Comparison of ENCODE assay signal across 9 cellular contexts in genomic region chr1:47189844-47190562, GRCh38. TPM values are rescaled to one million over a fixed set of nuclear protein-coding genes. Genes with fewer than 3 reads are reported as not detected.
DNase-seq lines count a peak whose midpoint lies in the region; ATAC-seq and TF ChIP-seq lines count a peak whose summit lies in the region.
"Had no signal": no experiment of that assay in that cellular context is flagged by ENCODE, and none has a peak within 500 bp of the region (broad histone marks: within the 10 kb centered on the region; RNA-seq: fewer than 3 reads in every experiment).

Gene PDZK1IP1, minus strand, starts transcription at chr1:47190036. Its CDS starts 104 bp downstream, at chr1:47189932.

- peak within 1 kb of the TSS; percentile 28 for H3K4me3 ChIP-seq in kidney epithelial cell (ENCODE audit: low read depth, low read length)

- no peaks in the 10 kb centered on the region for H3K9me3 Mint-ChIP-seq in chondrocyte (ENCODE audit: low read depth)

- DNase-seq in HT-29 (ENCODE audit: low spot score) (peak; percentile 84), chondrocyte (ENCODE audit: low spot score) (no peak), kidney epithelial cell (ENCODE audit: low read depth) (peak; percentile 90), substantia nigra (lab: John Stamatoyannopoulos, UW) (peak in 25 of 49 donors; percentile 3 to 72 (median 34)), T-helper 9 cell (no peak), SIG-M5 (lab: John Stamatoyannopoulos, UW) (no peak)
- DNase-seq: NCI-H2171 had no signal

- no peak within 1 kb of the TSS for H3K27ac ChIP-seq in substantia nigra (ENCODE audit: low read depth, low read length, poor library complexity, severe bottlenecking)

- ATAC-seq in HG02885 (IDR thresholded peaks at IDR 0.05; ENCODE audit: poor library complexity, unreplicated experiment) = no peak
- ATAC-seq in HG02798 (IDR thresholded peaks at IDR 0.05; ENCODE audit: poor library complexity, unreplicated experiment) = no peak

- no peak within 1 kb of the TSS for H3K4me3 Mint-ChIP-seq in chondrocyte (ENCODE audit: unreplicated experiment)

- no peaks in the 10 kb centered on the region for H3K36me3 Mint-ChIP-seq in chondrocyte (ENCODE audit: low read depth)

- no peaks in the 10 kb centered on the region for H3K27me3 ChIP-seq in kidney epithelial cell (ENCODE audit: control insufficient read depth, insufficient read depth, low read length)

- TF ChIP-seq CTCF in chondrocyte (IDR thresholded peaks at IDR 0.05) (no peak), kidney epithelial cell (IDR thresholded peaks at IDR 0.05; ENCODE audit: insufficient read depth, low read length, poor library complexity, severe bottlenecking) (no peak)

- no peaks in the 10 kb centered on the region for H3K36me3 ChIP-seq in kidney epithelial cell (ENCODE audit: control insufficient read depth, insufficient read depth, low read length)

- H3K27ac Mint-ChIP-seq in chondrocyte (ENCODE audit: unreplicated experiment) = peak within 1 kb of the TSS; percentile 63

- peaks cover 10% of the 10 kb centered on the region for H3K27me3 Mint-ChIP-seq in chondrocyte (ENCODE audit: low read depth)

- H3K4me1 Mint-ChIP-seq in chondrocyte (ENCODE audit: low read depth) = peaks cover 27% of the 10 kb centered on the region

RNA-seq across cellular contexts. Expression of gene PDZK1IP1, which starts in this region (rescaled TPM):
- 32.9 and 38.0 TPM in 2 replicates for total RNA-seq in HT-29 (2014; rRNA removed; shearing (Covaris generic))
- total RNA-seq in chondrocyte (not detected in 3 replicates), kidney epithelial cell (22.7 and 28.1 TPM in 2 replicates)

Comparison
In these comparisons a context has a peak if more than half of its experiments do, and no peak if none do; other contexts are left out.
1. RNA of gene PDZK1IP1 (total RNA-seq): 32.9 to 38.0 TPM in HT-29 and 22.7 to 28.1 TPM in kidney epithelial cell; not detected in chondrocyte; every median in the first group is over 10 times any median in the second.
2. DNase-seq: peak in HT-29 (single experiment), kidney epithelial cell (single experiment) and substantia nigra (25 of 49); none in chondrocyte (single experiment), T-helper 9 cell (single experiment) and SIG-M5 (single experiment).